Comparison of ENCODE assay signal across 19 cellular contexts in genomic region chr4:38710053-38710452, GRCh38. TPM values are rescaled to one million over a fixed set of nuclear protein-coding genes. Genes with fewer than 3 reads are reported as not detected.
A peak's percentile ranks its signal among the peaks of the same experiment; 100 is the strongest.
DNase-seq lines count a peak whose midpoint lies in the region; ATAC-seq and TF ChIP-seq lines count a peak whose summit lies in the region.
"Had no signal": no experiment of that assay in that cellular context is flagged by ENCODE, and none has a peak within 500 bp of the region (broad histone marks: within the 10 kb centered on the region; RNA-seq: fewer than 3 reads in every experiment).

No MANE protein-coding gene starts in this region.

- no peaks in the 10 kb centered on the region for H3K4me1 ChIP-seq in GM23338 (ENCODE audit: insufficient read depth)

- TF ChIP-seq CTCF in GM12864 (IDR thresholded peaks at IDR 0.05; ENCODE audit: low read depth, low read length, missing control alignments) (no peak), GM23338 (conservative IDR thresholded peaks at IDR 0.05; ENCODE audit: low read depth in 2 of 2) (no peak)

- H3F3A ChIP-seq in GM23338 (replicated peaks; ENCODE audit: low read depth), result no peaks in the 10 kb centered on the region

- peak; percentile 61 for ATAC-seq in GM18868 (IDR thresholded peaks at IDR 0.05; ENCODE audit: unreplicated experiment)
- ATAC-seq in GM23338, result no peak
- ATAC-seq in HG03378 (IDR thresholded peaks at IDR 0.05; ENCODE audit: unreplicated experiment), result peak; percentile 76
- ATAC-seq in T-helper 17 cell, result no peak
- ATAC-seq in HG02973 (IDR thresholded peaks at IDR 0.05; ENCODE audit: unreplicated experiment), result no peak
- ATAC-seq: WTC11 had no signal

- H3K27me3 ChIP-seq in GM23338 (ENCODE audit: insufficient read depth), result no peaks in the 10 kb centered on the region
- H3K27me3 ChIP-seq: hepatocyte had no signal

- H3K4me1 Mint-ChIP-seq in GM23338, result no peaks in the 10 kb centered on the region
- H3K4me1 Mint-ChIP-seq in T-helper 17 cell, result peaks cover 10% of the 10 kb centered on the region
- H3K4me1 Mint-ChIP-seq: WTC11 had no signal

- H3K9me3 Mint-ChIP-seq in GM23338, result peaks cover 7% of the 10 kb centered on the region; the same call in 2 of the 3 replicates

- DNase-seq in GM12864 (ENCODE audit: low read depth) (peak; percentile 18), GM23338 (ENCODE audit: low spot score) (no peak), superior temporal gyrus (ENCODE audit: extremely low spot score) (no peak), T-helper 17 cell (no peak), OCI-M1 (lab: John Stamatoyannopoulos, UW) (no peak)
- DNase-seq: activated CD8-positive, alpha-beta memory T cell treated with anti-CD3 and anti-CD28 coated beads for 24 hours; activated effector memory CD4-positive, alpha-beta T cell treated with anti-CD3 and anti-CD28 coated beads, Interleukin-2, amount 50 U/mL, for 16 hours; CD4-positive, alpha-beta memory T cell; kidney glomerular epithelial cell; NCI-H1694 treated with DMSO at 0.1 percent for 48 hours; NCI-H345; SHP77 had no signal

- H3K4me3 ChIP-seq in GM12864 (ENCODE audit: low read depth, low read length) (no peak overlapping the region), GM23338 (no peak overlapping the region)
- H3K4me3 ChIP-seq: hepatocyte had no signal

- no peaks in the 10 kb centered on the region for H3K36me3 ChIP-seq in GM23338 (ENCODE audit: insufficient read depth)

- H3K27ac ChIP-seq in GM23338 (ENCODE audit: low read depth), result no peak overlapping the region
- H3K27ac ChIP-seq: hepatocyte had no signal

- no peaks in the 10 kb centered on the region for H4K20me1 ChIP-seq in GM23338 (replicated peaks; ENCODE audit: insufficient read depth)

- no peak overlapping the region for H3K27ac Mint-ChIP-seq in GM23338
- no peak overlapping the region for H3K27ac Mint-ChIP-seq in T-helper 17 cell
- H3K27ac Mint-ChIP-seq: T-helper 1 cell treated with Interleukin-12 subunit alpha and Interleukin-12 subunit beta and Interleukin-4 antibody, amounts not matched to agents 30 μg/mL and 1 μg/mL, for 36 hours; WTC11 had no signal

- peaks cover 2% of the 10 kb centered on the region for H3K9me3 ChIP-seq in T-helper 17 cell (ENCODE audit: control insufficient read depth, low read length, poor library complexity, severe bottlenecking)

- 0 out of 3 replicates have a peak, but pooled peaks cover 3% of the 10 kb centered on the region for H3K36me3 Mint-ChIP-seq in GM23338 (ENCODE audit: low read depth)
- no peaks in the 10 kb centered on the region for H3K36me3 Mint-ChIP-seq in T-helper 17 cell (ENCODE audit: low read depth)

- peaks cover 2% of the 10 kb centered on the region for H3K27me3 Mint-ChIP-seq in GM23338 (ENCODE audit: insufficient read depth, low read depth, poor library complexity)
- H3K27me3 Mint-ChIP-seq in T-helper 17 cell, result peaks cover 6% of the 10 kb centered on the region
- H3K27me3 Mint-ChIP-seq: central memory CD8-positive, alpha-beta T cell had no signal

- no peak overlapping the region for H3K4me2 ChIP-seq in GM23338
- H3K4me2 ChIP-seq: hepatocyte had no signal

- H2AFZ ChIP-seq in GM23338, result peak overlapping the region; percentile 24; the same call in 1 of the 2 replicates
- H2AFZ ChIP-seq: hepatocyte had no signal

- H3K4me3 Mint-ChIP-seq in GM23338 (no peak overlapping the region), T-helper 17 cell (no peak overlapping the region)
- H3K4me3 Mint-ChIP-seq: CD4-positive, alpha-beta memory T cell; central memory CD8-positive, alpha-beta T cell; T-helper 1 cell treated with Interleukin-12 subunit alpha and Interleukin-12 subunit beta and Interleukin-4 antibody, amounts not matched to agents 30 μg/mL and 1 μg/mL, for 36 hours; WTC11 had no signal

- 0 out of 2 replicates have a peak, but pooled peaks cover under 1% of the 10 kb centered on the region for H3K9me2 ChIP-seq in GM23338 (ENCODE audit: insufficient read depth)

- H3K79me2 ChIP-seq in GM23338 (replicated peaks; ENCODE audit: insufficient read depth), result no peaks in the 10 kb centered on the region
- H3K79me2 ChIP-seq: hepatocyte had no signal

TF ChIP-seq in GM23338, 12 proteins besides CTCF, POLR2A, EP300 and RAD21:
- TF ChIP-seq POLR2AphosphoS5 (IDR thresholded peaks at IDR 0.05; ENCODE audit: low read depth), result no peak
TF ChIP-seq in GM23338: peak in this region for 0.

RNA-seq across cellular contexts. Expression of gene KLF3, which starts 46.1 kb away (rescaled TPM):
- 16.5 and 19.2 TPM in 2 replicates for total RNA-seq in GM23338 (2014; rRNA removed; shearing (Covaris generic))
- polyA plus RNA-seq in GM23338 (2016; fragmentation: Nextera tagmentation; extraction: Ambion mirVana), result 14.1 and 15.0 TPM in 2 replicates
- total RNA-seq in T-helper 17 cell, result 10 to 100 TPM; 91.7 to 95.2 TPM

Comparison
In these comparisons a context has a peak if more than half of its experiments do, and no peak if none do; other contexts are left out.
1. ATAC-seq: peak in GM18868 (single experiment) and HG03378 (single experiment); none in GM23338 (single experiment), T-helper 17 cell (single experiment) and HG02973 (single experiment).